ENCODE assay signal across 17 cellular contexts in genomic region chr2:10720306-10720705, GRCh38. TPM values are rescaled to one million over a fixed set of nuclear protein-coding genes. Genes with fewer than 3 reads are reported as not detected.
DNase-seq lines count a peak whose midpoint lies in the region; ATAC-seq and TF ChIP-seq lines count a peak whose summit lies in the region.
"Had no signal": no experiment of that assay in that cellular context is flagged by ENCODE, and none has a peak within 500 bp of the region (broad histone marks: within the 10 kb centered on the region; RNA-seq: fewer than 3 reads in every experiment).

No MANE protein-coding gene starts in this region.

- intact Hi-C loops in activated naive CD4-positive, alpha-beta T cell treated with anti-CD3 and anti-CD28 coated beads for 36 hours (cut with micrococcal nuclease) = no loop called here

- H3K4me3 ChIP-seq in epithelial cell of esophagus (ENCODE audit: low read length) = no peak overlapping the region
- H3K4me3 ChIP-seq: lung had no signal

- H3K27me3 Mint-ChIP-seq in activated naive CD4-positive, alpha-beta T cell treated with anti-CD3 and anti-CD28 coated beads for 36 hours (ENCODE audit: low read depth) = peaks cover 38% of the 10 kb centered on the region

- no peak for ATAC-seq in stimulated activated effector memory CD8-positive, alpha-beta T cell treated with anti-CD3 and anti-CD28 coated beads, Interleukin-12 subunit alpha, Interleukin-12 subunit beta, amount 100 ng/mL, for 72 hours
- no peak for ATAC-seq in GM19455 (IDR thresholded peaks at IDR 0.05; ENCODE audit: unreplicated experiment)
- ATAC-seq: Panc1 had no signal

- H3K9me3 Mint-ChIP-seq in activated naive CD4-positive, alpha-beta T cell treated with anti-CD3 and anti-CD28 coated beads for 36 hours = no peaks in the 10 kb centered on the region
- no peaks in the 10 kb centered on the region for H3K9me3 Mint-ChIP-seq in stimulated activated effector memory CD8-positive, alpha-beta T cell treated with anti-CD3 and anti-CD28 coated beads, Interleukin-12 subunit alpha, Interleukin-12 subunit beta, amount 100 ng/mL, for 72 hours

- H3K27ac Mint-ChIP-seq in activated naive CD4-positive, alpha-beta T cell treated with anti-CD3 and anti-CD28 coated beads for 36 hours = no peak overlapping the region
- H3K27ac Mint-ChIP-seq in stimulated activated effector memory CD8-positive, alpha-beta T cell treated with anti-CD3 and anti-CD28 coated beads, Interleukin-12 subunit alpha, Interleukin-12 subunit beta, amount 100 ng/mL, for 72 hours = no peak overlapping the region
- H3K27ac Mint-ChIP-seq: activated CD8-positive, alpha-beta T cell treated with anti-CD3 and anti-CD28 coated beads, Interleukin-2, amount 10 ng/mL, durations not matched to agents 7 days and 5 days had no signal

- no peak for TF ChIP-seq CTCF in RWPE1 (conservative IDR thresholded peaks at IDR 0.05; ENCODE audit: low read depth)
- TF ChIP-seq CTCF in epithelial cell of esophagus (IDR thresholded peaks at IDR 0.05; ENCODE audit: insufficient read depth, low read depth, low read length, missing control alignments) = no peak

- POLR2A ChIA-PET in RWPE1 (lab: Yijun Ruan, JAX; ENCODE audit: low non-redundant PET) = no interaction called here

- no peaks in the 10 kb centered on the region for H3K36me3 Mint-ChIP-seq in activated naive CD4-positive, alpha-beta T cell treated with anti-CD3 and anti-CD28 coated beads for 36 hours (ENCODE audit: low read depth)
- H3K36me3 Mint-ChIP-seq in stimulated activated effector memory CD8-positive, alpha-beta T cell treated with anti-CD3 and anti-CD28 coated beads, Interleukin-12 subunit alpha, Interleukin-12 subunit beta, amount 100 ng/mL, for 72 hours = no peaks in the 10 kb centered on the region

- no peak for DNase-seq in activated naive CD4-positive, alpha-beta T cell treated with anti-CD3 and anti-CD28 coated beads for 36 hours
- no peak for DNase-seq in activated naive CD4-positive, alpha-beta T cell (lab: John Stamatoyannopoulos, UW)
- peak; percentile 47 for DNase-seq in RWPE1 (ENCODE audit: low spot score)
- DNase-seq in epithelial cell of esophagus (ENCODE audit: low read depth) = peak; percentile 86
- DNase-seq in stimulated activated effector memory CD8-positive, alpha-beta T cell treated with anti-CD3 and anti-CD28 coated beads, Interleukin-12 subunit alpha, Interleukin-12 subunit beta, amount 100 ng/mL, for 72 hours (ENCODE audit: low spot score in 2 of 2) = no peak
- no peak for DNase-seq in GM19238 (ENCODE audit: insufficient read length, low spot score)
- no peak for DNase-seq in NCI-H2107 (lab: John Stamatoyannopoulos, UW)
- DNase-seq: activated CD8-positive, alpha-beta T cell treated with anti-CD3 and anti-CD28 coated beads, Interleukin-2, amount 10 ng/mL, durations not matched to agents 7 days and 5 days; erythroblast; NCI-H1694; sigmoid colon; stimulated activated CD4-positive, alpha-beta T cell treated with anti-CD3 and anti-CD28 coated beads, Interleukin-1b, Interleukin-23, amount 100 ng/mL, for 48 hours had no signal

- H3K27ac ChIP-seq in RWPE1 = no peak overlapping the region
- H3K27ac ChIP-seq: coronary artery, sigmoid colon had no signal

- H3K4me3 Mint-ChIP-seq in activated naive CD4-positive, alpha-beta T cell treated with anti-CD3 and anti-CD28 coated beads for 36 hours = peak overlapping the region; percentile 29
- H3K4me3 Mint-ChIP-seq in stimulated activated effector memory CD8-positive, alpha-beta T cell treated with anti-CD3 and anti-CD28 coated beads, Interleukin-12 subunit alpha, Interleukin-12 subunit beta, amount 100 ng/mL, for 72 hours = peak overlapping the region; percentile 21
- H3K4me3 Mint-ChIP-seq: activated CD8-positive, alpha-beta T cell treated with anti-CD3 and anti-CD28 coated beads, Interleukin-2, amount 10 ng/mL, durations not matched to agents 7 days and 5 days had no signal

- CTCF ChIA-PET in activated naive CD4-positive, alpha-beta T cell treated with anti-CD3 and anti-CD28 coated beads for 36 hours (lab: Charles Lee) = no interaction called here
- CTCF ChIA-PET in RWPE1 (lab: Yijun Ruan, JAX) = interaction anchor here (0.6 to 0.7 kb wide), 3 partner anchors 9 to 112 kb away, joined by 3 to 5 read pairs (median 3); no protein-coding TSS in a partner anchor

- H3K4me1 Mint-ChIP-seq in activated naive CD4-positive, alpha-beta T cell treated with anti-CD3 and anti-CD28 coated beads for 36 hours (ENCODE audit: low read depth) = peaks cover 12% of the 10 kb centered on the region
- no peaks in the 10 kb centered on the region for H3K4me1 Mint-ChIP-seq in stimulated activated effector memory CD8-positive, alpha-beta T cell treated with anti-CD3 and anti-CD28 coated beads, Interleukin-12 subunit alpha, Interleukin-12 subunit beta, amount 100 ng/mL, for 72 hours

RNA-seq across cellular contexts. Expression of gene ATP6V1C2, which starts 1.1 kb away (rescaled TPM):
- not detected for total RNA-seq in activated naive CD4-positive, alpha-beta T cell treated with anti-CD3 and anti-CD28 coated beads for 36 hours
- total RNA-seq: activated CD8-positive, alpha-beta T cell treated with anti-CD3 and anti-CD28 coated beads, Interleukin-2, amount 10 ng/mL, durations not matched to agents 7 days and 5 days; HT1080 had no signal

RNA-seq across cellular contexts. Expression of gene NOL10, which starts 30.5 kb away (rescaled TPM):
- total RNA-seq in activated naive CD4-positive, alpha-beta T cell treated with anti-CD3 and anti-CD28 coated beads for 36 hours = 10 to 100 TPM; 27.0 to 28.9 TPM

Comparison
In these comparisons a context has a peak if more than half of its experiments do, and no peak if none do; other contexts are left out.
1. DNase-seq: peak in RWPE1 (single experiment) and epithelial cell of esophagus (single experiment); none in activated naive CD4-positive, alpha-beta T cell treated with anti-CD3 and anti-CD28 coated beads for 36 hours (single experiment), activated naive CD4-positive, alpha-beta T cell (0 of 4), stimulated activated effector memory CD8-positive, alpha-beta T cell treated with anti-CD3 and anti-CD28 coated beads, Interleukin-12 subunit alpha, Interleukin-12 subunit beta, amount 100 ng/mL, for 72 hours (0 of 2), GM19238 (single experiment) and NCI-H2107 (single experiment).